ENCODE assay signal across 10 cellular contexts in genomic region chr18:48607049-48607984, GRCh38.
DNase-seq lines count a peak whose midpoint lies in the region; ATAC-seq and TF ChIP-seq lines count a peak whose summit lies in the region.
"Had no signal": no experiment of that assay in that cellular context is flagged by ENCODE, and none has a peak within 500 bp of the region (broad histone marks: within the 10 kb centered on the region; RNA-seq: fewer than 3 reads in every experiment).

No MANE protein-coding gene starts in this region.

- TF ChIP-seq EP300 in gastroesophageal sphincter (IDR thresholded peaks at IDR 0.05): no peak

- no peak overlapping the region for H3K27ac ChIP-seq in gastroesophageal sphincter

- TF ChIP-seq CTCF in AG09309 (IDR thresholded peaks at IDR 0.05; ENCODE audit: control insufficient read depth, insufficient read depth, low read depth, low read length, missing control alignments): no peak
- TF ChIP-seq CTCF in gastroesophageal sphincter (IDR thresholded peaks at IDR 0.05): no peak

- no peaks in the 10 kb centered on the region for H3K36me3 ChIP-seq in gastroesophageal sphincter

- H3K4me1 ChIP-seq in gastroesophageal sphincter: peaks cover 0 to 59% (median 10%) of the 10 kb centered on the region in 3 donors

- ATAC-seq in gastroesophageal sphincter: no peak
- ATAC-seq in GM18519 (IDR thresholded peaks at IDR 0.05; ENCODE audit: low FRiP score, unreplicated experiment): no peak
- ATAC-seq: naive thymus-derived CD4-positive, alpha-beta T cell had no signal

- no peaks in the 10 kb centered on the region for H3K9me3 ChIP-seq in gastroesophageal sphincter

- H3K4me3 ChIP-seq in AG09309 (ENCODE audit: control insufficient read depth, low read depth, low read length) (no peak overlapping the region), gastroesophageal sphincter (no peak overlapping the region)

- DNase-seq in AG09309 (ENCODE audit: low read depth) (peak; percentile 55), LHCN-M2 (ENCODE audit: low read depth) (peak; percentile 91), dedifferentiated amniotic fluid mesenchymal stem cell (ENCODE audit: extremely low spot score) (peak; percentile 90), midbrain (lab: John Stamatoyannopoulos, UW) (peak; percentile 39), NCI-H345 treated with DMSO at 0.1 percent for 48 hours (lab: John Stamatoyannopoulos, UW; ENCODE audit: unreplicated experiment) (no peak), germinal center (ENCODE audit: low spot score) (no peak)
- DNase-seq: activated gamma-delta T cell; naive thymus-derived CD4-positive, alpha-beta T cell had no signal

- no peak for TF ChIP-seq POLR2A in gastroesophageal sphincter (IDR thresholded peaks at IDR 0.05)

- 52 to 61% methylated on average over 2 to 3 of the region's 8 CpGs for WGBS in gastroesophageal sphincter (ENCODE audit: low coverage in 1 of 2), 2 donors

- no peaks in the 10 kb centered on the region for H3K27me3 ChIP-seq in gastroesophageal sphincter

Comparison
In these comparisons a context has a peak if more than half of its experiments do, and no peak if none do; other contexts are left out.
1. DNase-seq: peak in AG09309 (single experiment), LHCN-M2 (single experiment), dedifferentiated amniotic fluid mesenchymal stem cell (single experiment) and midbrain (single experiment); none in NCI-H345 treated with DMSO at 0.1 percent for 48 hours (single experiment) and germinal center (single experiment).